Comparison of ENCODE assay signal across 11 cellular contexts in genomic region chr12:94173660-94174265, GRCh38. TPM values are rescaled to one million over a fixed set of nuclear protein-coding genes. Genes with fewer than 3 reads are reported as not detected.
DNase-seq lines count a peak whose midpoint lies in the region; ATAC-seq and TF ChIP-seq lines count a peak whose summit lies in the region.
"Had no signal": no experiment of that assay in that cellular context is flagged by ENCODE, and none has a peak within 500 bp of the region (broad histone marks: within the 10 kb centered on the region; RNA-seq: fewer than 3 reads in every experiment).

No MANE protein-coding gene starts in this region.

- H3K27ac ChIP-seq in lower lobe of right lung = peak overlapping the region; percentile 57

- DNase-seq in lower lobe of right lung (no peak), OCI-M2 (lab: John Stamatoyannopoulos, UW; ENCODE audit: unreplicated experiment) (no peak), glomerular visceral epithelial cell (ENCODE audit: extremely low spot score) (no peak)
- no peak for DNase-seq in effector CD4-positive, alpha-beta T cell
- DNase-seq: activated CD4-positive, CD25-positive, alpha-beta regulatory T cell treated with anti-CD3 and anti-CD28 coated beads, Interleukin-2, amount 50 U/mL, for 72 hours; cerebellar nuclear complex; NCI-H1417 had no signal

- ATAC-seq in GM21381 (IDR thresholded peaks at IDR 0.05; ENCODE audit: unreplicated experiment) (peak; percentile 78), HG03520 (IDR thresholded peaks at IDR 0.05; ENCODE audit: unreplicated experiment) (peak; percentile 37), lower lobe of right lung (peak in 1 of 2 donors; percentile 52), esophagus mucosa (no peak)

- peaks cover 4% of the 10 kb centered on the region for H3K36me3 ChIP-seq in lower lobe of right lung

- H3K4me3 ChIP-seq in GM12875 (ENCODE audit: low read depth, low read length) (peak overlapping the region; percentile 36), lower lobe of right lung (no peak overlapping the region)

- TF ChIP-seq CTCF in GM12875 (IDR thresholded peaks at IDR 0.05; ENCODE audit: borderline replicate concordance, insufficient read depth, low read depth, low read length) (no peak), lower lobe of right lung (IDR thresholded peaks at IDR 0.05) (no peak)

- H3K27me3 ChIP-seq in lower lobe of right lung (ENCODE audit: low read depth) = no peaks in the 10 kb centered on the region

- peaks cover 5% of the 10 kb centered on the region for H3K9me3 ChIP-seq in lower lobe of right lung

- H3K4me1 ChIP-seq in lower lobe of right lung = peaks cover 23% of the 10 kb centered on the region

- intact Hi-C loops in lower lobe of right lung (cut with DNase I) = no loop called here

RNA-seq across cellular contexts. Expression of gene PLXNC1, which starts 25.4 kb away (rescaled TPM):
- total RNA-seq in lower lobe of right lung (28.0 TPM), esophagus mucosa (1.7 TPM)

Comparison
In these comparisons a context has a peak if more than half of its experiments do, and no peak if none do; other contexts are left out.
1. RNA of gene PLXNC1, which starts 25.4 kb away (total RNA-seq): 28.0 TPM in lower lobe of right lung (single experiment); 1.7 TPM in esophagus mucosa (single experiment); every median in the first group is over 10 times any median in the second.